Comparison of ENCODE assay signal across 8 cellular contexts in genomic region chr10:72318383-72319262, GRCh38. TPM values are rescaled to one million over a fixed set of nuclear protein-coding genes. Genes with fewer than 3 reads are reported as not detected.
DNase-seq lines count a peak whose midpoint lies in the region; ATAC-seq and TF ChIP-seq lines count a peak whose summit lies in the region.

No MANE protein-coding gene starts in this region.

- peak overlapping the region; percentile 73 for H3K4me3 Mint-ChIP-seq in activated T-cell treated with anti-CD3 and anti-CD28 coated beads, Interleukin-2, amount 50 U/mL, for 4 hours
- peak overlapping the region; percentile 62 for H3K4me3 Mint-ChIP-seq in activated T-helper 2 cell treated with anti-CD3 and anti-CD28 coated beads, Interferon-gamma antibody, Interleukin-2, Interleukin-4, amounts not matched to agents 10 μg/mL and 5 μg/mL and 100 μg/mL, durations not matched to agents 14 hours and 24 hours and 36 hours (ENCODE audit: low read depth)

- H3K4me3 ChIP-seq in liver (ENCODE audit: low read depth in 1 of 3, low read length in 3 of 3) (peak overlapping the region in 1 of 3 donors; percentile 57), transverse colon (peak overlapping the region in 3 of 4 donors; percentile 25 to 43 (median 39))

- no peak for TF ChIP-seq EP300 in transverse colon (IDR thresholded peaks at IDR 0.05; ENCODE audit: low read depth)

- no peak for ATAC-seq in activated T-cell treated with anti-CD3 and anti-CD28 coated beads, Interleukin-2, amount 50 U/mL, for 4 hours
- ATAC-seq in HG03521 (IDR thresholded peaks at IDR 0.05; ENCODE audit: unreplicated experiment): no peak

- intact Hi-C loops in activated T-helper 2 cell treated with anti-CD3 and anti-CD28 coated beads, Interferon-gamma antibody, Interleukin-2, Interleukin-4, amounts not matched to agents 10 μg/mL and 5 μg/mL and 100 μg/mL, durations not matched to agents 14 hours and 24 hours and 36 hours (cut with micrococcal nuclease): no loop called here
- intact Hi-C loops in transverse colon (cut with DNase I; ENCODE audit: low total_unique reads): no loop called here

- in situ Hi-C loops in transverse colon (cut with MboI; ENCODE audit: low pct_ligation_motif_present in 1 of 4, low pct_unique_long_range_greater_than_20kb in 1 of 4, low sequenced_read_pairs in 3 of 4): no loop called here

- no peak for TF ChIP-seq POLR2A in transverse colon (IDR thresholded peaks at IDR 0.05)

- TF ChIP-seq RAD21 in liver (IDR thresholded peaks at IDR 0.05): no peak

- H3K4me1 ChIP-seq in liver (ENCODE audit: control insufficient read depth in 4 of 4, insufficient read depth in 4 of 4, low read length in 3 of 4): peaks cover 19 to 54% (median 48%) of the 10 kb centered on the region in 4 donors
- peaks cover 43 to 67% (median 55%) of the 10 kb centered on the region in 4 donors for H3K4me1 ChIP-seq in transverse colon

- no peaks in the 10 kb centered on the region for H3K27me3 Mint-ChIP-seq in activated T-cell treated with anti-CD3 and anti-CD28 coated beads, Interleukin-2, amount 50 U/mL, for 4 hours (ENCODE audit: low read depth)
- H3K27me3 Mint-ChIP-seq in activated T-helper 2 cell treated with anti-CD3 and anti-CD28 coated beads, Interferon-gamma antibody, Interleukin-2, Interleukin-4, amounts not matched to agents 10 μg/mL and 5 μg/mL and 100 μg/mL, durations not matched to agents 14 hours and 24 hours and 36 hours (ENCODE audit: low read depth): no peaks in the 10 kb centered on the region

- H3K36me3 ChIP-seq in liver (ENCODE audit: control insufficient read depth in 4 of 4, insufficient read depth in 3 of 4, low read depth in 1 of 4, low read length in 3 of 4) (no peaks in the 10 kb centered on the region), transverse colon (no peaks in the 10 kb centered on the region)

- no peaks in the 10 kb centered on the region for H3K9me3 Mint-ChIP-seq in activated T-cell treated with anti-CD3 and anti-CD28 coated beads, Interleukin-2, amount 50 U/mL, for 4 hours
- no peaks in the 10 kb centered on the region for H3K9me3 Mint-ChIP-seq in activated T-helper 2 cell treated with anti-CD3 and anti-CD28 coated beads, Interferon-gamma antibody, Interleukin-2, Interleukin-4, amounts not matched to agents 10 μg/mL and 5 μg/mL and 100 μg/mL, durations not matched to agents 14 hours and 24 hours and 36 hours

- H3K4me1 Mint-ChIP-seq in activated T-cell treated with anti-CD3 and anti-CD28 coated beads, Interleukin-2, amount 50 U/mL, for 4 hours (ENCODE audit: low read depth): peaks cover 77% of the 10 kb centered on the region
- peaks cover 64% of the 10 kb centered on the region for H3K4me1 Mint-ChIP-seq in activated T-helper 2 cell treated with anti-CD3 and anti-CD28 coated beads, Interferon-gamma antibody, Interleukin-2, Interleukin-4, amounts not matched to agents 10 μg/mL and 5 μg/mL and 100 μg/mL, durations not matched to agents 14 hours and 24 hours and 36 hours (ENCODE audit: low read depth)

- H3K36me3 Mint-ChIP-seq in activated T-cell treated with anti-CD3 and anti-CD28 coated beads, Interleukin-2, amount 50 U/mL, for 4 hours (ENCODE audit: insufficient read depth): no peaks in the 10 kb centered on the region
- H3K36me3 Mint-ChIP-seq in activated T-helper 2 cell treated with anti-CD3 and anti-CD28 coated beads, Interferon-gamma antibody, Interleukin-2, Interleukin-4, amounts not matched to agents 10 μg/mL and 5 μg/mL and 100 μg/mL, durations not matched to agents 14 hours and 24 hours and 36 hours (ENCODE audit: low read depth): no peaks in the 10 kb centered on the region

- H3K27ac Mint-ChIP-seq in activated T-helper 2 cell treated with anti-CD3 and anti-CD28 coated beads, Interferon-gamma antibody, Interleukin-2, Interleukin-4, amounts not matched to agents 10 μg/mL and 5 μg/mL and 100 μg/mL, durations not matched to agents 14 hours and 24 hours and 36 hours: peak overlapping the region; percentile 79

- H3K9ac ChIP-seq in liver (ENCODE audit: low read depth in 1 of 2, low read length in 2 of 2): peak overlapping the region; percentile 63 to 75

- H3K27me3 ChIP-seq in liver (ENCODE audit: control insufficient read depth in 4 of 4, insufficient read depth in 4 of 4, low read length in 3 of 4) (no peaks in the 10 kb centered on the region), transverse colon (no peaks in the 10 kb centered on the region)

- H3K9me3 ChIP-seq in liver (ENCODE audit: control insufficient read depth in 4 of 4, low read length in 3 of 4): no peaks in the 10 kb centered on the region
- H3K9me3 ChIP-seq in transverse colon: no peaks in the 10 kb centered on the region

- TF ChIP-seq CTCF in liver (IDR thresholded peaks at IDR 0.05; ENCODE audit: low read depth, low read length, missing input control) (no peak), transverse colon (IDR thresholded peaks at IDR 0.05) (no peak)

- H3K27ac ChIP-seq in liver (ENCODE audit: low read depth in 1 of 2, low read length in 2 of 2) (peak overlapping the region; percentile 93 to 97), transverse colon (peak overlapping the region; percentile 82 to 90 (median 84))

- DNase-seq in activated T-cell treated with anti-CD3 and anti-CD28 coated beads, Interleukin-2, amount 50 U/mL, for 4 hours: no peak
- DNase-seq in activated T-cell treated with anti-CD3 and anti-CD28 coated beads for 4 hours: no peak
- DNase-seq in activated T-helper 2 cell treated with anti-CD3 and anti-CD28 coated beads, Interferon-gamma antibody, Interleukin-2, Interleukin-4, amounts not matched to agents 10 μg/mL and 5 μg/mL and 100 μg/mL, durations not matched to agents 14 hours and 24 hours and 36 hours (ENCODE audit: low spot score): no peak
- no peak for DNase-seq in transverse colon
- DNase-seq in activated gamma-delta T cell (lab: John Stamatoyannopoulos, UW): no peak
- DNase-seq in NCI-H1048 (lab: John Stamatoyannopoulos, UW): no peak

- 51% methylated on average over 11 of the region's 11 CpGs for WGBS in liver
- 54 to 69% methylated on average over 5 to 11 of the region's 11 CpGs for WGBS in transverse colon (ENCODE audit: low coverage in 1 of 2), 2 donors

TF ChIP-seq in liver, 16 proteins besides CTCF, POLR2A, EP300 and RAD21:
- TF ChIP-seq MAX (IDR thresholded peaks at IDR 0.05): no peak
- no peak for TF ChIP-seq FOXA1 (IDR thresholded peaks at IDR 0.05)
- no peak for TF ChIP-seq EGR1 (IDR thresholded peaks at IDR 0.05; ENCODE audit: low read depth in 2 of 2)
- no peak for TF ChIP-seq ZBTB33 (IDR thresholded peaks at IDR 0.05)

RNA-seq across cellular contexts. Expression of gene DNAJB12, which starts 36.1 kb away (rescaled TPM):
- total RNA-seq in activated T-cell treated with anti-CD3 and anti-CD28 coated beads, Interleukin-2, amount 50 U/mL, for 4 hours: 10 to 100 TPM; 32.6 to 39.4 (median 35.4) TPM
- 27.6 and 34.0 TPM in 2 replicates for total RNA-seq in activated T-helper 2 cell treated with anti-CD3 and anti-CD28 coated beads, Interferon-gamma antibody, Interleukin-2, Interleukin-4, amounts not matched to agents 10 μg/mL and 5 μg/mL and 100 μg/mL, durations not matched to agents 14 hours and 24 hours and 36 hours
- total RNA-seq in liver: 10 to 100 TPM; 17.5 to 22.0 TPM
- 10 to 100 TPM; 15.9 to 20.3 TPM for polyA plus RNA-seq in liver
- total RNA-seq in transverse colon: 10 to 100 TPM; 33.7 to 69.2 (median 38.0) TPM

RNA-seq across cellular contexts. Expression of gene DDIT4, which starts 44.9 kb away (rescaled TPM):
- total RNA-seq in activated T-cell treated with anti-CD3 and anti-CD28 coated beads, Interleukin-2, amount 50 U/mL, for 4 hours: 100 to 1,000 TPM; 240 to 268 (median 263) TPM
- 543 and 569 TPM in 2 replicates for total RNA-seq in activated T-helper 2 cell treated with anti-CD3 and anti-CD28 coated beads, Interferon-gamma antibody, Interleukin-2, Interleukin-4, amounts not matched to agents 10 μg/mL and 5 μg/mL and 100 μg/mL, durations not matched to agents 14 hours and 24 hours and 36 hours
- total RNA-seq in liver (10 to 100 TPM; 18.4 to 39.9 TPM), transverse colon (100 to 1,000 TPM in 3 of 4 donors, 10 to 100 TPM in 1; 64.5 to 356 (median 150) TPM)
- 10 to 100 TPM; 47.4 to 69.0 TPM for polyA plus RNA-seq in liver
